Comparison of ENCODE assay signal across 10 cellular contexts in the genomic region with DNA sequence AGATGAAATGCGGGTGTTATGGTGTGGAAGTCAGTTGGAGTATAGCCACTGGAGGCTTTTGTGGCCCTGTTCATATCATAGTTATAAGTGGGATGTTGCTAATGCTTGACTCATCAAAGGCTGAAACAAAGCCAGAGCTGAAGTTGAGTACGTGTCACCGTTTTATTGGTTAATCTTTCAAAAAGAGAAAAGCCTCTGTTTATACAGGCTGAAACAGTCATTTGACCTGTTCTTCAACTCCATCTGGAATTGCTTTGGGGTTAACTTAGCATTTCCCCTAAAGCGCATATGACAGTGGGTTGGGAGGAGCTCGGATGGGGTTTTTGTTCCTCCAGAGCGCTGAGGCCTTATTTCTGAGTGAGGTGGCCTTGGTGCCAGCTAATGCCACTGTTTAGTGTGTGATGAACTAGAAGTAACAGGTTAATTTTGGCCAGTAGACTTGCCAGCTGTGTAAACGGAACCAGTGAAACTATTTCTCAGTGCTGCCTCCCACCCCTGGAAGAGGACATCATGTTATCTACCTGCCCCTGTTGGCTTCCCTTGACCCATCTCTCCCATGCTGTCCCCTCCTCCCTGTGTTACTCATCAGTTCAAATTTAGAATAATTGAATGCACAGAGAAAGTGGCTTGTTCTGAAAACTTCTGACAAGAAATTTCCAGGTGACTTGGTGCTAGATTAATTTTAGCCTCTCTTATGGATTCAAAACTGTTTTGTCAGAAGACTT. TPM values are rescaled to one million over a fixed set of nuclear protein-coding genes. Genes with fewer than 3 reads are reported as not detected.
DNase-seq lines count a peak whose midpoint lies in the region; ATAC-seq and TF ChIP-seq lines count a peak whose summit lies in the region.
"Had no signal": no experiment of that assay in that cellular context is flagged by ENCODE, and none has a peak within 500 bp of the region (broad histone marks: within the 10 kb centered on the region; RNA-seq: fewer than 3 reads in every experiment).

No MANE protein-coding gene starts in this region.

- peaks cover 8% of the 10 kb centered on the region for H3K36me3 ChIP-seq in kidney epithelial cell (ENCODE audit: control insufficient read depth, insufficient read depth, low read length)

- intact Hi-C loops in left colon (cut with DNase I, micrococcal nuclease) = no loop called here

- no peak for ATAC-seq in left colon
- ATAC-seq: K562 had no signal

- H3K27me3 ChIP-seq in kidney epithelial cell (ENCODE audit: control insufficient read depth, insufficient read depth, low read length) = no peaks in the 10 kb centered on the region

- no peak for TF ChIP-seq CTCF in AG09309 (IDR thresholded peaks at IDR 0.05; ENCODE audit: control insufficient read depth, insufficient read depth, low read depth, low read length, missing control alignments)
- no peak for TF ChIP-seq CTCF in kidney epithelial cell (IDR thresholded peaks at IDR 0.05; ENCODE audit: insufficient read depth, low read length, poor library complexity, severe bottlenecking)

- H3K4me3 ChIP-seq in AG09309 (ENCODE audit: control insufficient read depth, low read depth, low read length) = no peak overlapping the region
- H3K4me3 ChIP-seq in kidney epithelial cell (ENCODE audit: low read depth, low read length) = no peak overlapping the region
- H3K4me3 ChIP-seq: K562 had no signal

- DNase-seq in AG09309 (ENCODE audit: low read depth) (peak; percentile 98), HK-2 (ENCODE audit: unreplicated experiment) (peak; percentile 48), amniotic epithelial cell (ENCODE audit: low read depth) (peak; percentile 98), kidney epithelial cell (ENCODE audit: low read depth) (peak; percentile 94), left colon (no peak), GM19240 (ENCODE audit: insufficient read length, low spot score) (no peak), KBM-7 (no peak)
- no peak for DNase-seq in activated CD8-positive, alpha-beta memory T cell treated with anti-CD3 and anti-CD28 coated beads for 24 hours
- DNase-seq: islet precursor cell had no signal

- in situ Hi-C loops in KBM-7 (cut with MboI; ENCODE audit: low pct_unique_long_range_greater_than_20kb, low sequenced_read_pairs) = no loop called here

RNA-seq across cellular contexts. Expression of a gene that starts 34.2 kb away (rescaled TPM):
- total RNA-seq in kidney epithelial cell = 29.0 and 35.1 TPM in 2 replicates
- 10 to 100 TPM; 19.7 to 23.0 TPM for total RNA-seq in left colon

Comparison
In these comparisons a context has a peak if more than half of its experiments do, and no peak if none do; other contexts are left out.
1. DNase-seq: peak in AG09309 (single experiment), HK-2 (single experiment), amniotic epithelial cell (single experiment) and kidney epithelial cell (single experiment); none in left colon (0 of 2), GM19240 (single experiment), KBM-7 (single experiment) and activated CD8-positive, alpha-beta memory T cell treated with anti-CD3 and anti-CD28 coated beads for 24 hours (single experiment).